Comparison of ENCODE assay signal across 8 cellular contexts in the genomic region with DNA sequence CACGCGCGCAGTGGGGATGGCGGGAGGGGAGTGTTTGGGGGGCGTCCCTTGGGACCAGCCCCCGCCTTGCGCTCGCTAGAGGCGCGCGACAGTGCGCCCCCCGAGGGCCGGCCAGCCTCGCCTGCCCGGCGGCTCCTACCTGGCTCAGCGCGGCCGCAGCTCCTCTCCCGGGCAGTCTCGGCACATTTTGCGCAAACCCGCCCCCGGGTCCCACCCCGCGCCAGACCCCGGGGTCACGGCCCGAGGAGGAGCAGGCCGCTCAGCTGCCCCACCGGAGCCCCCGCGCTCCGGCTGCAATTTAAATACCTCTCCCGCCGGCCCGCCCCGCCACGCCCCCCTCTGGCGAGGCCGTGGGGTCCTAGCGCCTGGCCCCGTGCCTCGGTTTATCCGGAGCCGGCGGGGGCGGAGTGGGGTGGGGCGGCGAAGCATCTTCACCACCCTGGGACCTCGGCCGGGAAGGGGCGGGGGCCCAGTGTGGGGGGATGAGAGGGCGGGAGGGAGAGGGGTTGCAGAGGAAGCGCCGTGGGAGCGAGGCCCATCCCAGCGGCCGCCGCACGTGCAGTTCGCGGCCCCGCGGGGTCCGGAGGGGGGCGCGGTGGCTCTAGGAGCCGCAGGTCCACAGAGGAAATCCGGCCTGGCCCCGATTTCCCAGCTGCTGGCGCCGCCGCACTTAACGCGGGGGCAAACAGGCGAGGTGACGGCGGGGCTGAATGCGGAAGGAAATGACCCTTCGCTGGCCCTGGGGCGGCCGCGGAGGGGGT. TPM values are rescaled to one million over a fixed set of nuclear protein-coding genes. Genes with fewer than 3 reads are reported as not detected.
DNase-seq lines count a peak whose midpoint lies in the region; ATAC-seq and TF ChIP-seq lines count a peak whose summit lies in the region.

A gene with protein sequence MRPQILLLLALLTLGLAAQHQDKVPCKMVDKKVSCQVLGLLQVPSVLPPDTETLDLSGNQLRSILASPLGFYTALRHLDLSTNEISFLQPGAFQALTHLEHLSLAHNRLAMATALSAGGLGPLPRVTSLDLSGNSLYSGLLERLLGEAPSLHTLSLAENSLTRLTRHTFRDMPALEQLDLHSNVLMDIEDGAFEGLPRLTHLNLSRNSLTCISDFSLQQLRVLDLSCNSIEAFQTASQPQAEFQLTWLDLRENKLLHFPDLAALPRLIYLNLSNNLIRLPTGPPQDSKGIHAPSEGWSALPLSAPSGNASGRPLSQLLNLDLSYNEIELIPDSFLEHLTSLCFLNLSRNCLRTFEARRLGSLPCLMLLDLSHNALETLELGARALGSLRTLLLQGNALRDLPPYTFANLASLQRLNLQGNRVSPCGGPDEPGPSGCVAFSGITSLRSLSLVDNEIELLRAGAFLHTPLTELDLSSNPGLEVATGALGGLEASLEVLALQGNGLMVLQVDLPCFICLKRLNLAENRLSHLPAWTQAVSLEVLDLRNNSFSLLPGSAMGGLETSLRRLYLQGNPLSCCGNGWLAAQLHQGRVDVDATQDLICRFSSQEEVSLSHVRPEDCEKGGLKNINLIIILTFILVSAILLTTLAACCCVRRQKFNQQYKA (minus strand): TSS at position 273 of the 761 bp plus-strand sequence. CDS start 4,793 bp downstream, outside the sequence.

- no peaks in the 10 kb centered on the region for H3K79me1 ChIP-seq in neuronal stem cell (ENCODE audit: low read depth, low read length)

- POLR2A ChIA-PET in AG04449 (lab: Yijun Ruan, JAX) (no interaction called here), HEK293 (lab: Yijun Ruan, JAX) (interaction anchor here (1.1 kb wide), 1 partner anchor 12 kb away, joined by 3 read pairs; no protein-coding TSS in a partner anchor)

- H3K9me3 ChIP-seq in HEK293 (ENCODE audit: control insufficient read depth, insufficient read depth, low read depth, low read length): no peaks in the 10 kb centered on the region
- H3K9me3 ChIP-seq in neuronal stem cell (replicated peaks in 1 of 2; ENCODE audit: control insufficient read depth in 2 of 2, insufficient read depth in 1 of 2, low read depth in 1 of 2, low read length in 2 of 2): no peaks in the 10 kb centered on the region

- no peak within 1 kb of the TSS for H3K14ac ChIP-seq in neuronal stem cell (ENCODE audit: low read length)

- H3K23ac ChIP-seq in neuronal stem cell (ENCODE audit: low read depth, low read length, poor library complexity): peak within 1 kb of the TSS; percentile 68

- whole genome bisulfite sequencing in neuronal stem cell (ENCODE audit: extremely low coverage in 2 of 2, insufficient read length in 2 of 2, insufficient replicate concordance in 1 of 2), 2 donors: no CpG with 5 or more reads among the region's 85 CpGs

- ATAC-seq in GM18870 (IDR thresholded peaks at IDR 0.05; ENCODE audit: unreplicated experiment): no peak

- peak within 1 kb of the TSS; percentile 85 for H3K4me2 ChIP-seq in neuronal stem cell (ENCODE audit: insufficient read depth, low read length, poor library complexity, severe bottlenecking)

- H3K9ac ChIP-seq in neuronal stem cell (ENCODE audit: low read depth, low read length, poor library complexity): peak within 1 kb of the TSS; percentile 55

- H3K4me3 ChIP-seq in AG04449 (ENCODE audit: low read depth, low read length) (peak within 1 kb of the TSS; percentile 59), HEK293 (ENCODE audit: low read depth, low read length) (peak within 1 kb of the TSS; percentile 14), fibroblast of villous mesenchyme (ENCODE audit: low read depth, low read length) (peak within 1 kb of the TSS; percentile 69), neuronal stem cell (ENCODE audit: low read length in 2 of 2) (peak within 1 kb of the TSS; percentile 40 to 77)

- H3K4ac ChIP-seq in neuronal stem cell (ENCODE audit: low read length): no peak within 1 kb of the TSS

- DNase-seq in AG04449 (ENCODE audit: low read depth, low spot score) (no peak), fibroblast of villous mesenchyme (ENCODE audit: low read depth) (no peak), neuronal stem cell (ENCODE audit: low spot score) (peak; percentile 38), hepatic stellate cell (ENCODE audit: low spot score) (no peak), kidney glomerular epithelial cell (lab: John Stamatoyannopoulos, UW) (no peak)
- DNase-seq in activated CD8-positive, alpha-beta memory T cell treated with anti-CD3 and anti-CD28 coated beads, Interleukin-2, amount 50 U/mL, for 4 hours: peak; percentile 27

- H4K8ac ChIP-seq in neuronal stem cell (ENCODE audit: low read depth, low read length): no peak within 1 kb of the TSS

- H3K18ac ChIP-seq in neuronal stem cell (ENCODE audit: low read length): peak within 1 kb of the TSS; percentile 94

- CTCF ChIA-PET in AG04449 (lab: Yijun Ruan, JAX) (interaction anchor here (0.7 to 5.2 kb wide), 9 partner anchors 9 to 463 kb away, joined by 3 to 28 read pairs (median 4); no protein-coding TSS in a partner anchor), HEK293 (lab: Yijun Ruan, JAX) (interaction anchor here (0.6 to 0.9 kb wide), 2 partner anchors 72 to 129 kb away, joined by 3 read pairs; no protein-coding TSS in a partner anchor)

- H2BK5ac ChIP-seq in neuronal stem cell (ENCODE audit: low read length): no peak within 1 kb of the TSS

- peak within 1 kb of the TSS; percentile 92 for H2AFZ ChIP-seq in neuronal stem cell (ENCODE audit: low read length)

- H3K36me3 ChIP-seq in HEK293 (ENCODE audit: control insufficient read depth in 2 of 2, insufficient read depth in 1 of 2, low read length in 2 of 2) (no peaks in the 10 kb centered on the region), neuronal stem cell (replicated peaks in 1 of 2; ENCODE audit: control insufficient read depth in 2 of 2, insufficient read depth in 2 of 2, low read length in 2 of 2) (no peaks in the 10 kb centered on the region)

- no peak within 1 kb of the TSS for H4K91ac ChIP-seq in neuronal stem cell (ENCODE audit: low read depth, low read length, poor library complexity)

- H3K27me3 ChIP-seq in neuronal stem cell (ENCODE audit: control insufficient read depth in 3 of 3, insufficient read depth in 3 of 3, low read depth in 1 of 3, low read length in 3 of 3): peaks cover 0 to 89% (median 4%) of the 10 kb centered on the region in 3 experiments

- peak within 1 kb of the TSS; percentile 50 for H2BK15ac ChIP-seq in neuronal stem cell (ENCODE audit: low read length)

- H3K4me1 ChIP-seq in HEK293 (ENCODE audit: control insufficient read depth, insufficient read depth, low read length): no peaks in the 10 kb centered on the region
- H3K4me1 ChIP-seq in neuronal stem cell (ENCODE audit: control insufficient read depth in 2 of 2, insufficient read depth in 1 of 2, low read depth in 1 of 2, low read length in 2 of 2): peaks cover 3 to 9% of the 10 kb centered on the region in 2 donors

- no peak within 1 kb of the TSS for H2BK120ac ChIP-seq in neuronal stem cell (ENCODE audit: low read depth, low read length)

- H3K27ac ChIP-seq in HEK293 (ENCODE audit: extremely low read depth, low read depth, low read length) (no peak within 1 kb of the TSS), neuronal stem cell (replicated peaks; ENCODE audit: low read length) (no peak within 1 kb of the TSS)

- TF ChIP-seq CTCF in AG04449 (IDR thresholded peaks at IDR 0.05; ENCODE audit: insufficient read depth, low read length, missing control alignments) (no peak), HEK293 (tag by site-specific recombination; IDR thresholded peaks at IDR 0.05) (no peak), fibroblast of villous mesenchyme (IDR thresholded peaks at IDR 0.05; ENCODE audit: insufficient read depth, low read depth, low read length) (no peak)

- peak within 1 kb of the TSS; percentile 58 for H2AK5ac ChIP-seq in neuronal stem cell (ENCODE audit: low read depth, low read length)

- H2BK12ac ChIP-seq in neuronal stem cell (ENCODE audit: low read length): no peak within 1 kb of the TSS

TF ChIP-seq in HEK293, 187 proteins besides CTCF, POLR2A, EP300 and RAD21 (continues in another document):
- TF ChIP-seq SETDB1 (IDR thresholded peaks at IDR 0.05; ENCODE audit: insufficient read length, low read length) (no peak), ZNF341 (tag by site-specific recombination; IDR thresholded peaks at IDR 0.05; ENCODE audit: low read depth) (0 out of 2 replicates have a peak, but pooled peaks have one; percentile 18), OSR2 (tag by site-specific recombination; IDR thresholded peaks at IDR 0.05) (no peak), ZNF2 (tag by site-specific recombination; IDR thresholded peaks at IDR 0.05) (no peak), KLF9 (tag by site-specific recombination; IDR thresholded peaks at IDR 0.05; ENCODE audit: low read depth) (peak; percentile 79), ZNF335 (tag by site-specific recombination; conservative IDR thresholded peaks at IDR 0.05) (0 out of 2 replicates have a peak, but pooled peaks have one; percentile 12), GLIS2 (tag by site-specific recombination; IDR thresholded peaks at IDR 0.05) (0 out of 2 replicates have a peak, but pooled peaks have one; percentile 22), KLF10 (tag by site-specific recombination; IDR thresholded peaks at IDR 0.05) (0 out of 2 replicates have a peak, but pooled peaks have one; percentile 44), SP3 (tag by site-specific recombination; IDR thresholded peaks at IDR 0.05) (peak; percentile 59)
- TF ChIP-seq, protein P1, sequence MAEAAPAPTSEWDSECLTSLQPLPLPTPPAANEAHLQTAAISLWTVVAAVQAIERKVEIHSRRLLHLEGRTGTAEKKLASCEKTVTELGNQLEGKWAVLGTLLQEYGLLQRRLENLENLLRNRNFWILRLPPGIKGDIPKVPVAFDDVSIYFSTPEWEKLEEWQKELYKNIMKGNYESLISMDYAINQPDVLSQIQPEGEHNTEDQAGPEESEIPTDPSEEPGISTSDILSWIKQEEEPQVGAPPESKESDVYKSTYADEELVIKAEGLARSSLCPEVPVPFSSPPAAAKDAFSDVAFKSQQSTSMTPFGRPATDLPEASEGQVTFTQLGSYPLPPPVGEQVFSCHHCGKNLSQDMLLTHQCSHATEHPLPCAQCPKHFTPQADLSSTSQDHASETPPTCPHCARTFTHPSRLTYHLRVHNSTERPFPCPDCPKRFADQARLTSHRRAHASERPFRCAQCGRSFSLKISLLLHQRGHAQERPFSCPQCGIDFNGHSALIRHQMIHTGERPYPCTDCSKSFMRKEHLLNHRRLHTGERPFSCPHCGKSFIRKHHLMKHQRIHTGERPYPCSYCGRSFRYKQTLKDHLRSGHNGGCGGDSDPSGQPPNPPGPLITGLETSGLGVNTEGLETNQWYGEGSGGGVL (tag by site-specific recombination; IDR thresholded peaks at IDR 0.05): no peak

RNA-seq across cellular contexts. Expression of the gene that starts here (rescaled TPM):
- 12.1 and 25.8 TPM in 2 replicates for total RNA-seq in fibroblast of villous mesenchyme
- polyA plus RNA-seq in neuronal stem cell (2013, experiment 1 of 2): 0.91 TPM
- 1.1 TPM for polyA plus RNA-seq in neuronal stem cell (2013, experiment 2 of 2)

Comparison
In these comparisons a context has a peak if more than half of its experiments do, and no peak if none do; other contexts are left out.
1. DNase-seq: peak in activated CD8-positive, alpha-beta memory T cell treated with anti-CD3 and anti-CD28 coated beads, Interleukin-2, amount 50 U/mL, for 4 hours (single experiment) and neuronal stem cell (single experiment); none in AG04449 (single experiment), fibroblast of villous mesenchyme (single experiment), hepatic stellate cell (single experiment) and kidney glomerular epithelial cell (single experiment).
2. H3K4me3 ChIP-seq: peak in every context shown above with its lines; median percentile 69 in fibroblast of villous mesenchyme; 59 in AG04449; 58 in neuronal stem cell; 14 in HEK293.